ENCODE assay signal across 7 cellular contexts in genomic region chr1:108560143-108560429, GRCh38. TPM values are rescaled to one million over a fixed set of nuclear protein-coding genes. Genes with fewer than 3 reads are reported as not detected.
DNase-seq lines count a peak whose midpoint lies in the region; ATAC-seq and TF ChIP-seq lines count a peak whose summit lies in the region.

No MANE protein-coding gene starts in this region.

- H3K36me3 ChIP-seq in SU-DHL-6 (ENCODE audit: low read length) (no peaks in the 10 kb centered on the region), sigmoid colon (no peaks in the 10 kb centered on the region)

- H3K4me1 ChIP-seq in sigmoid colon = peaks cover 0 to 23% (median 11%) of the 10 kb centered on the region in 4 donors

- TF ChIP-seq POLR2A in sigmoid colon (IDR thresholded peaks at IDR 0.05) = no peak

- peak overlapping the region; percentile 59 for H3K9ac ChIP-seq in SU-DHL-6 (ENCODE audit: low read length)

- H3K9me3 ChIP-seq in SU-DHL-6 (ENCODE audit: insufficient read depth, low read length) (no peaks in the 10 kb centered on the region), sigmoid colon (no peaks in the 10 kb centered on the region)

- H3K27me3 ChIP-seq in SU-DHL-6 (ENCODE audit: low read length) (no peaks in the 10 kb centered on the region), sigmoid colon (no peaks in the 10 kb centered on the region)

- H3F3A ChIP-seq in SU-DHL-6 (ENCODE audit: insufficient read depth) = peaks cover 11% of the 10 kb centered on the region

- no peak for TF ChIP-seq EP300 in sigmoid colon (IDR thresholded peaks at IDR 0.05)

- peak overlapping the region; percentile 72 for H3K4me2 ChIP-seq in SU-DHL-6 (ENCODE audit: low read depth, low read length, poor library complexity, severe bottlenecking)

- ATAC-seq in GM19035 (IDR thresholded peaks at IDR 0.05; ENCODE audit: unreplicated experiment) (peak; percentile 44), HG02884 (IDR thresholded peaks at IDR 0.05; ENCODE audit: unreplicated experiment) (peak; percentile 22), Right ventricle myocardium superior (ENCODE audit: poor library complexity) (peak; percentile 45)

- H2AFZ ChIP-seq in SU-DHL-6 (ENCODE audit: low read depth, low read length, severe bottlenecking) = peak overlapping the region; percentile 81

- TF ChIP-seq CTCF in SU-DHL-6 (IDR thresholded peaks at IDR 0.05; ENCODE audit: insufficient read depth, low read length, poor library complexity, severe bottlenecking) = no peak
- no peak for TF ChIP-seq CTCF in sigmoid colon (IDR thresholded peaks at IDR 0.05)

- WGBS in sigmoid colon, 2 donors = 0 to 1% methylated on average over 46 of the region's 46 CpGs

- H4K20me1 ChIP-seq in SU-DHL-6 (ENCODE audit: low read depth, low read length) = no peaks in the 10 kb centered on the region

- H3K4me3 ChIP-seq in SU-DHL-6 (ENCODE audit: insufficient read depth, low read length, poor library complexity, severe bottlenecking) = peak overlapping the region; percentile 66
- peak overlapping the region; percentile 51 to 75 (median 63) for H3K4me3 ChIP-seq in sigmoid colon

- H3K79me2 ChIP-seq in SU-DHL-6 (ENCODE audit: insufficient read depth, low read length) = no peaks in the 10 kb centered on the region

- H3K27ac ChIP-seq in SU-DHL-6 (ENCODE audit: low read depth, low read length) = peak overlapping the region; percentile 33
- H3K27ac ChIP-seq in sigmoid colon = peak overlapping the region; percentile 72 to 78 (median 76)

- DNase-seq in Right ventricle myocardium superior (no peak), sigmoid colon (no peak), NCI-H2107 treated with DMSO at 0.1 percent for 48 hours (lab: John Stamatoyannopoulos, UW; ENCODE audit: unreplicated experiment) (no peak), kidney glomerular epithelial cell (lab: John Stamatoyannopoulos, UW) (no peak)

- intact Hi-C loops in Right ventricle myocardium superior (cut with DNase I) = no loop called here
- intact Hi-C loops in sigmoid colon (cut with DNase I) = loop anchor here (5.0 kb wide), 1 partner anchor 48 kb away; no protein-coding TSS in a partner anchor

- H3K9me2 ChIP-seq in SU-DHL-6 (replicated peaks; ENCODE audit: insufficient read depth, low read length) = no peaks in the 10 kb centered on the region

RNA-seq across cellular contexts. Expression of gene EEIG2, which starts 0.2 kb away (rescaled TPM):
- total RNA-seq in Right ventricle myocardium superior = 5.1 TPM
- 10 to 100 TPM; 11.0 to 17.2 (median 13.4) TPM for total RNA-seq in sigmoid colon
- polyA plus RNA-seq in sigmoid colon = 10 to 100 TPM; 10.6 to 12.0 (median 11.8) TPM
